In the genomic region with DNA sequence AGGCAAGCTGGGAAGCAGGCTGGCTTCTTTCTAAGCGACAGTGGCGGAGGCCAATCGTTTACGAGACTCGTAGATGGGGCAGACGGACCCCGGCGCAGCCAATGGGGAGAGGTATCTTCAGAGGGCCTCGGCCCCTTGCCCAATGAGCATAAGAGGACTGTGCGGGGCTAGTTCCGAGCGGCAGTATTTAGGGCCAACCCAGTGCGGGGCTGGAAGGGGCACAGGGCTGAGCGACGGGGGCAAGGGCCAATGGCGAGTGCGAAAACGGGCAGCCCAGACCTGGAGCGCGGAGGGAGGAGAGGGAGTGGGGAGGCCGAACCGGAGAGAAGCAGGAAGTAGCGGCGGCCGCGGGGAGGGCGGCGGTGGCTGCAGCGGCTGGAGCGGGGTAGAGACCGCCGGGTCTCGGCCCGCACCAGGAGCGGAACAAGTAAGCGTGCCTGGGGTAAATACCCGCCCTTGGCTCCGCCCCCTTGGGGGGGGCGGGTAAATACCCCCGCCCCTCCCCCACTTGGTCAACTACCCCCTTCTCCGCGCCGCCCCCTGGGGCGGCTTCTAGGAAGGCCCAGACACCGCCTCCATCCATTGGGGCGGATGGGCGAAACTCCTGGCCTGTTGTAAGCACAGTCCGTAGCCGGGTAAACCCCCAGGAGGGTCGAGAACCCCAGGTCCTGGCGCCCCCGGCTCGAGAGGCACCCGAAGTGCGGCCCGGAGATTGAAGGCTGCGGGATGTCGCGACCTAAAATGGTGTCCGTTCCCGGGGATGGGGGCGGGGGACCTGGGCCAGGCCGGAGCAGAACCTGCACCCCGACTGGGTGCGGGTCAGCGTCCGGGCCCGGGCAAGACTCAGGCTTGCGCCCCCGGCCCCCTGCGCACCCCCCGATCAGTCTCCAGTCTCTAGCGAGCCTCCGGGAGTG, we compare ENCODE assay signal across 8 cellular contexts. TPM values are rescaled to one million over a fixed set of nuclear protein-coding genes. Genes with fewer than 3 reads are reported as not detected.
DNase-seq lines count a peak whose midpoint lies in the region; ATAC-seq, FAIRE-seq and TF ChIP-seq lines count a peak whose summit lies in the region.

A gene with protein sequence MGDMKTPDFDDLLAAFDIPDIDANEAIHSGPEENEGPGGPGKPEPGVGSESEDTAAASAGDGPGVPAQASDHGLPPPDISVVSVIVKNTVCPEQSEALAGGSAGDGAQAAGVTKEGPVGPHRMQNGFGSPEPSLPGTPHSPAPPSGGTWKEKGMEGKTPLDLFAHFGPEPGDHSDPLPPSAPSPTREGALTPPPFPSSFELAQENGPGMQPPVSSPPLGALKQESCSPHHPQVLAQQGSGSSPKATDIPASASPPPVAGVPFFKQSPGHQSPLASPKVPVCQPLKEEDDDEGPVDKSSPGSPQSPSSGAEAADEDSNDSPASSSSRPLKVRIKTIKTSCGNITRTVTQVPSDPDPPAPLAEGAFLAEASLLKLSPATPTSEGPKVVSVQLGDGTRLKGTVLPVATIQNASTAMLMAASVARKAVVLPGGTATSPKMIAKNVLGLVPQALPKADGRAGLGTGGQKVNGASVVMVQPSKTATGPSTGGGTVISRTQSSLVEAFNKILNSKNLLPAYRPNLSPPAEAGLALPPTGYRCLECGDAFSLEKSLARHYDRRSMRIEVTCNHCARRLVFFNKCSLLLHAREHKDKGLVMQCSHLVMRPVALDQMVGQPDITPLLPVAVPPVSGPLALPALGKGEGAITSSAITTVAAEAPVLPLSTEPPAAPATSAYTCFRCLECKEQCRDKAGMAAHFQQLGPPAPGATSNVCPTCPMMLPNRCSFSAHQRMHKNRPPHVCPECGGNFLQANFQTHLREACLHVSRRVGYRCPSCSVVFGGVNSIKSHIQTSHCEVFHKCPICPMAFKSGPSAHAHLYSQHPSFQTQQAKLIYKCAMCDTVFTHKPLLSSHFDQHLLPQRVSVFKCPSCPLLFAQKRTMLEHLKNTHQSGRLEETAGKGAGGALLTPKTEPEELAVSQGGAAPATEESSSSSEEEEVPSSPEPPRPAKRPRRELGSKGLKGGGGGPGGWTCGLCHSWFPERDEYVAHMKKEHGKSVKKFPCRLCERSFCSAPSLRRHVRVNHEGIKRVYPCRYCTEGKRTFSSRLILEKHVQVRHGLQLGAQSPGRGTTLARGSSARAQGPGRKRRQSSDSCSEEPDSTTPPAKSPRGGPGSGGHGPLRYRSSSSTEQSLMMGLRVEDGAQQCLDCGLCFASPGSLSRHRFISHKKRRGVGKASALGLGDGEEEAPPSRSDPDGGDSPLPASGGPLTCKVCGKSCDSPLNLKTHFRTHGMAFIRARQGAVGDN (plus strand): TSS at position 331 of the 914 bp plus-strand sequence. CDS start 3,993 bp downstream, outside the sequence.

- H3K4me3 ChIP-seq in IMR-90 (ENCODE audit: insufficient read depth, low read depth, low read length), result peak within 1 kb of the TSS; percentile 59
- peak within 1 kb of the TSS; percentile 66 to 89 (median 69) for H3K4me3 ChIP-seq in endothelial cell of umbilical vein (replicated peaks in 1 of 3; ENCODE audit: insufficient read depth in 1 of 3, low read depth in 1 of 3, low read length in 3 of 3)

- H4K8ac ChIP-seq in IMR-90 (ENCODE audit: low read depth in 2 of 2, low read length in 2 of 2), result peak within 1 kb of the TSS; percentile 66 to 93

- dilution Hi-C loops in IMR-90 (cut with HindIII; ENCODE audit: low sequenced_read_pairs, unreplicated experiment) (no loop called here), endothelial cell of umbilical vein (cut with MboI; ENCODE audit: extremely low pct_ligation_motif_present, low sequenced_read_pairs) (no loop called here)

- 1% methylated on average over 31 of the region's 74 CpGs; no CpG with 5 or more reads in 1 of the 2 experiments for WGBS in IMR-90 (ENCODE audit: extremely low coverage in 2 of 2, insufficient read length in 1 of 2), 2 experiments

- H2BK5ac ChIP-seq in IMR-90 (ENCODE audit: low read depth, low read length, poor library complexity, severe bottlenecking), result peak within 1 kb of the TSS; percentile 89

- peak within 1 kb of the TSS; percentile 92 for H3K23ac ChIP-seq in IMR-90 (ENCODE audit: low read depth, low read length)

- H2AK5ac ChIP-seq in IMR-90 (ENCODE audit: low read depth, low read length), result peak within 1 kb of the TSS; percentile 78

- in situ Hi-C loops in IMR-90 (cut with MboI; ENCODE audit: low sequenced_read_pairs), result no loop called here

- H2BK20ac ChIP-seq in IMR-90 (ENCODE audit: low read depth, low read length), result peak within 1 kb of the TSS; percentile 16; the same call in 1 of the 2 replicates

- intact Hi-C loops in IMR-90 (cut with micrococcal nuclease), result loop anchor here (1.0 kb wide), 1 partner anchor 86 kb away; no protein-coding TSS in a partner anchor
- intact Hi-C loops in endothelial cell of umbilical vein (cut with micrococcal nuclease), result loop anchor here (1.0 to 2.0 kb wide), 7 partner anchors 19 to 117 kb away; a partner anchor contains a TSS

- peak within 1 kb of the TSS; percentile 63; the same call in 2 of the 3 replicates for H2BK15ac ChIP-seq in IMR-90 (ENCODE audit: low read depth, low read length)

- no TSS peak for BruUV-seq in IMR-90 (replicated peaks; lab: Mats Ljungman, UMichigan)
- no TSS peak for BruUV-seq in endothelial cell of umbilical vein (replicated peaks; lab: Mats Ljungman, UMichigan)

- H2BK120ac ChIP-seq in IMR-90 (ENCODE audit: low read depth, low read length), result peak within 1 kb of the TSS; percentile 71

- H3K4ac ChIP-seq in IMR-90 (ENCODE audit: low read depth, low read length), result peak within 1 kb of the TSS; percentile 96

- peak within 1 kb of the TSS; percentile 90 for H3K14ac ChIP-seq in IMR-90 (replicated peaks; ENCODE audit: low read depth, low read length)

- H3K36me3 ChIP-seq in IMR-90 (ENCODE audit: control insufficient read depth, insufficient read depth, low read length) (peaks cover 16% of the 10 kb centered on the region), endothelial cell of umbilical vein (ENCODE audit: control insufficient read depth in 2 of 2, extremely low read depth in 1 of 2, insufficient read depth in 2 of 2, low read length in 2 of 2) (peaks cover 0 to 15% of the 10 kb centered on the region in 2 experiments)

- H2AK9ac ChIP-seq in IMR-90 (replicated peaks; ENCODE audit: low read depth, low read length, poor library complexity), result peak within 1 kb of the TSS; percentile 99

- H4K20me1 ChIP-seq in IMR-90 (ENCODE audit: insufficient read depth, low read length), result peaks cover 16% of the 10 kb centered on the region; the same call in 1 of the 2 replicates
- H4K20me1 ChIP-seq in endothelial cell of umbilical vein (replicated peaks; ENCODE audit: control insufficient read depth, extremely low read depth, insufficient read depth, low read length), result no peaks in the 10 kb centered on the region

- TF ChIP-seq CTCF in IMR-90 (conservative IDR thresholded peaks at IDR 0.05; ENCODE audit: low read depth, low read length), result no peak
- no peak for TF ChIP-seq CTCF in endothelial cell of umbilical vein (IDR thresholded peaks at IDR 0.05; ENCODE audit: extremely low read depth in 1 of 2, insufficient read depth in 1 of 2, low read depth in 1 of 2, low read length in 2 of 2)

- H3K4me2 ChIP-seq in IMR-90 (ENCODE audit: low read depth, low read length), result peak within 1 kb of the TSS; percentile 63
- H3K4me2 ChIP-seq in endothelial cell of umbilical vein (ENCODE audit: insufficient read depth, low read length), result peak within 1 kb of the TSS; percentile 61

- no peak for FAIRE-seq in endothelial cell of umbilical vein (lab: Jason Lieb, UNC)

- peaks cover 5% of the 10 kb centered on the region; the same call in 1 of the 2 replicates for H3K4me1 ChIP-seq in IMR-90 (ENCODE audit: control insufficient read depth, insufficient read depth, low read length)
- peaks cover 9% of the 10 kb centered on the region for H3K4me1 ChIP-seq in endothelial cell of umbilical vein (ENCODE audit: control insufficient read depth, extremely low read depth, insufficient read depth, low read length)

- H3K9me1 ChIP-seq in IMR-90 (ENCODE audit: insufficient read depth, low read length), result no peaks in the 10 kb centered on the region
- no peaks in the 10 kb centered on the region for H3K9me1 ChIP-seq in endothelial cell of umbilical vein (replicated peaks; ENCODE audit: control insufficient read depth, extremely low read depth, insufficient read depth, low read length)

- peak; percentile 64 for TF ChIP-seq POLR2A in IMR-90 (IDR thresholded peaks at IDR 0.05; ENCODE audit: low read depth, low read length)
- TF ChIP-seq POLR2A in endothelial cell of umbilical vein (IDR thresholded peaks at IDR 0.05; ENCODE audit: low read depth, low read length), result peak; percentile 76

- H2AFZ ChIP-seq in IMR-90 (replicated peaks; ENCODE audit: low read length, poor library complexity), result peak within 1 kb of the TSS; percentile 97
- H2AFZ ChIP-seq in endothelial cell of umbilical vein (ENCODE audit: low read depth, low read length), result peak within 1 kb of the TSS; percentile 63

- H3K9me3 ChIP-seq in IMR-90 (ENCODE audit: control insufficient read depth, insufficient read depth, low read length) (no peaks in the 10 kb centered on the region), endothelial cell of umbilical vein (replicated peaks; ENCODE audit: control insufficient read depth, insufficient read depth, low read length) (no peaks in the 10 kb centered on the region)

- TF ChIP-seq RAD21 in IMR-90 (IDR thresholded peaks at IDR 0.05; ENCODE audit: low read length), result no peak

- H3K9ac ChIP-seq in IMR-90 (ENCODE audit: low read depth, low read length), result peak within 1 kb of the TSS; percentile 67
- peak within 1 kb of the TSS; percentile 82 for H3K9ac ChIP-seq in endothelial cell of umbilical vein (replicated peaks; ENCODE audit: extremely low read depth, insufficient read depth, low read length)

- peak; percentile 100 for DNase-seq in DMS 273 treated with DMSO at 0.1 percent for 48 hours (lab: John Stamatoyannopoulos, UW)
- DNase-seq in IMR-90, result peak; percentile 100
- peak; percentile 100 for DNase-seq in OCI-M1 (lab: John Stamatoyannopoulos, UW)
- peak; percentile 98 for DNase-seq in activated T-cell treated with anti-CD3 and anti-CD28 coated beads for 24 hours (ENCODE audit: low read depth)
- peak; percentile 100 for DNase-seq in endothelial cell of umbilical vein (ENCODE audit: low read depth, low spot score)
- peak; percentile 100 for DNase-seq in midbrain (lab: John Stamatoyannopoulos, UW)
- peak; percentile 95 to 96 for DNase-seq in stimulated activated CD8-positive, alpha-beta memory T cell treated with anti-CD3 and anti-CD28 coated beads, Interleukin-2, amount 100 ng/mL, for 1 hour (ENCODE audit: low read depth in 2 of 2)

- peak within 1 kb of the TSS; percentile 90 for H4K91ac ChIP-seq in IMR-90 (ENCODE audit: insufficient read depth, low read depth, low read length)

- ATAC-seq in GM21528 (IDR thresholded peaks at IDR 0.05; ENCODE audit: low FRiP score, unreplicated experiment) (peak; percentile 82), IMR-90 (ENCODE audit: low read depth) (peak; percentile 90)

- peaks cover 8% of the 10 kb centered on the region for H3K79me2 ChIP-seq in endothelial cell of umbilical vein (ENCODE audit: control insufficient read depth, insufficient read depth, low read length)

- H3K56ac ChIP-seq in IMR-90 (ENCODE audit: extremely low read depth, insufficient read depth, low read length), result peak within 1 kb of the TSS; percentile 77

- no peaks in the 10 kb centered on the region for H3K27me3 ChIP-seq in IMR-90 (ENCODE audit: control insufficient read depth, insufficient read depth, low read length)
- H3K27me3 ChIP-seq in endothelial cell of umbilical vein (ENCODE audit: control insufficient read depth in 2 of 2, insufficient read depth in 2 of 2, low read length in 2 of 2), result peaks cover 0 to 2% of the 10 kb centered on the region in 2 experiments

- peak within 1 kb of the TSS; percentile 51 for H3K18ac ChIP-seq in IMR-90 (ENCODE audit: low read depth, low read length)

- H3K27ac ChIP-seq in IMR-90 (ENCODE audit: insufficient read depth, low read length) (peak within 1 kb of the TSS; percentile 84), endothelial cell of umbilical vein (ENCODE audit: insufficient read depth, low read depth, low read length) (peak within 1 kb of the TSS; percentile 81)

- H3K79me1 ChIP-seq in IMR-90 (ENCODE audit: low read depth in 1 of 2, low read length in 2 of 2), result peaks cover 13 to 47% of the 10 kb centered on the region in 2 experiments

- peak within 1 kb of the TSS; percentile 31 for H4K5ac ChIP-seq in IMR-90 (ENCODE audit: low read depth, low read length)

- CTCF ChIA-PET in IMR-90 (lab: Yijun Ruan, JAX) (no interaction called here), endothelial cell of umbilical vein (lab: Charles Lee) (interaction anchor here (0.7 to 4.1 kb wide), 12 partner anchors 12 to 182 kb away, joined by 3 to 26 read pairs (median 4); a partner anchor contains a TSS)

- POLR2A ChIA-PET in IMR-90 (lab: Charles Lee; ENCODE audit: unreplicated experiment) (interaction anchor here (0.9 kb wide), 1 partner anchor 43 kb away, joined by 3 read pairs; no protein-coding TSS in a partner anchor), endothelial cell of umbilical vein (lab: Charles Lee) (interaction anchor here (0.6 to 1.2 kb wide), 8 partner anchors 10 to 116 kb away, joined by 3 to 4 read pairs (median 3); a partner anchor contains a TSS)

RNA-seq across cellular contexts. Expression of the gene that starts here (rescaled TPM):
- total RNA-seq in IMR-90 (2012; rRNA removed), result 5.7 and 6.4 TPM in 2 replicates
- 10.8 and 13.7 TPM in 2 replicates for polyA plus RNA-seq in IMR-90 (2012; rRNA removed)
- polyA plus RNA-seq in IMR-90 (2012; cell fraction: cytosol; rRNA removed), result 5.8 and 12.6 TPM in 2 replicates
- polyA plus RNA-seq in IMR-90 (2012; cell fraction: nucleus; rRNA removed; ENCODE audit: low replicate concordance), result 22.7 and 52.2 TPM in 2 replicates
- total RNA-seq in endothelial cell of umbilical vein, result 15.5 and 17.9 TPM in 2 replicates
- 20.1 and 30.9 TPM in 2 replicates for polyA plus RNA-seq in endothelial cell of umbilical vein
- polyA plus RNA-seq in endothelial cell of umbilical vein (2011; cell fraction: cytosol; rRNA removed), result 10.6 and 14.9 TPM in 2 replicates
- polyA plus RNA-seq in endothelial cell of umbilical vein (2011; cell fraction: nucleus; rRNA removed), result 28.8 and 31.0 TPM in 2 replicates
- 7.5 and 9.4 TPM in 2 replicates for polyA plus RNA-seq in endothelial cell of umbilical vein (2012)
- 25.4 and 44.7 TPM in 2 replicates for polyA minus RNA-seq in endothelial cell of umbilical vein
- polyA minus RNA-seq in endothelial cell of umbilical vein (2011; cell fraction: cytosol; rRNA and poly(A)+ RNA removed), result 35.7 TPM
- 25.9 and 33.8 TPM in 2 replicates for polyA minus RNA-seq in endothelial cell of umbilical vein (2011; cell fraction: nucleus; rRNA and poly(A)+ RNA removed)

Comparison
In these comparisons a context has a peak if more than half of its experiments do, and no peak if none do; other contexts are left out.
1. Peak in every context shown above with its lines: DNase-seq, ATAC-seq, H3K4me3 ChIP-seq and H3K27ac ChIP-seq.